ENCODE assay signal across 1 cellular context in the genomic region with DNA sequence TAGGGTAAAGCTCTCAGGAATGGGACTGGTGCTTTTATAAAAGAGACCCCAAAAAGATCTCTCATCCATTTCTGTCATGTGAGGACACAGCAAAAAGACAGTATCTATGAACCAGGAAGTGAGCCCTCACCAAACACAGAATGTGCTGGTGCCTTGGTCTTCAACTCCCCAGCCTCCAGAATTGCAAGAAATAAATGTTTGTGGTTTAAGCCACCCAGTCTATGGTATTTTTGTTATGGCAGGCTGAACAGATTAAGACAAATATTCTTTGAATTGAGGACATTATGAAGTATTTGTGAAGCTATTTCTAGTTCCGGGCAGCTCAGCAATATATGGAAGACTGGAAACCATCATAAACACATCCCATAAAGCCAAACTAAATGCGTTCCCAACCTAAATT.
TF ChIP-seq lines count a peak whose summit lies in the region.

No MANE protein-coding gene starts in this region.

TF ChIP-seq in GM23338, 12 proteins besides CTCF, POLR2A, EP300 and RAD21:
- TF ChIP-seq JUNB (IDR thresholded peaks at IDR 0.05; ENCODE audit: unreplicated experiment) (no peak), NANOG (IDR thresholded peaks at IDR 0.05; ENCODE audit: borderline replicate concordance) (no peak), EZH2 (IDR thresholded peaks at IDR 0.05; ENCODE audit: low read depth, unreplicated experiment) (no peak), ZNF331 (CRISPR knock-in tag; IDR thresholded peaks at IDR 0.05; ENCODE audit: low read depth) (no peak), CREB1 (CRISPR knock-in tag; IDR thresholded peaks at IDR 0.05; ENCODE audit: low read depth) (no peak), STAT1 (IDR thresholded peaks at IDR 0.05; ENCODE audit: unreplicated experiment) (no peak)
